In genomic region chr1:15843826-15844572, GRCh38 we compare ENCODE assay signal across 1 cellular context.
TF ChIP-seq lines count a peak whose summit lies in the region.

No MANE protein-coding gene starts in this region.

TF ChIP-seq in GM12878, 131 proteins besides CTCF, POLR2A, EP300 and RAD21 (continued from another document):
- TF ChIP-seq RELB (IDR thresholded peaks at IDR 0.05; ENCODE audit: low read depth) (no peak), ZNF384 (IDR thresholded peaks at IDR 0.05; ENCODE audit: borderline replicate concordance, low read depth, low read length) (peak; percentile 89), HSF1 (IDR thresholded peaks at IDR 0.05; ENCODE audit: low read depth, low read length) (no peak), YY1 (IDR thresholded peaks at IDR 0.05; ENCODE audit: low read depth, low read length) (no peak), ZNF24 (IDR thresholded peaks at IDR 0.05) (no peak), TCF3 (IDR thresholded peaks at IDR 0.05; ENCODE audit: borderline replicate concordance, insufficient read depth, low read depth, low read length) (no peak), REST (IDR thresholded peaks at IDR 0.05; ENCODE audit: low read depth, low read length) (no peak), PKNOX1 (IDR thresholded peaks at IDR 0.05) (peak; percentile 68), JUNB (IDR thresholded peaks at IDR 0.05) (0 out of 2 replicates have a peak, but pooled peaks have one; percentile 10), NFYA (IDR thresholded peaks at IDR 0.05; ENCODE audit: borderline replicate concordance, low read depth, low read length) (no peak), CBX3 (IDR thresholded peaks at IDR 0.05; ENCODE audit: borderline replicate concordance, low read depth) (no peak), RCOR1 (conservative IDR thresholded peaks at IDR 0.05; ENCODE audit: low read depth, low read length) (no peak), HDGF (IDR thresholded peaks at IDR 0.05) (no peak), ZNF274 (IDR thresholded peaks at IDR 0.05; ENCODE audit: insufficient read depth, insufficient read length) (no peak), RELA (IDR thresholded peaks at IDR 0.05; ENCODE audit: borderline replicate concordance, partially characterized antibody) (no peak), NKRF (conservative IDR thresholded peaks at IDR 0.05) (no peak), ESRRA (IDR thresholded peaks at IDR 0.05; ENCODE audit: low read length) (no peak), ZNF687 (IDR thresholded peaks at IDR 0.05) (no peak), JUND (IDR thresholded peaks at IDR 0.05; ENCODE audit: low read depth, low read length) (no peak), GATAD2B (conservative IDR thresholded peaks at IDR 0.05; ENCODE audit: low read depth) (no peak), CHD4 (IDR thresholded peaks at IDR 0.05) (no peak), YBX1 (IDR thresholded peaks at IDR 0.05) (no peak), CEBPZ (IDR thresholded peaks at IDR 0.05; ENCODE audit: low read depth, low read length) (no peak), SMAD5 (IDR thresholded peaks at IDR 0.05; ENCODE audit: low read depth) (no peak), HDAC2 (IDR thresholded peaks at IDR 0.05) (no peak), DPF2 (IDR thresholded peaks at IDR 0.05) (no peak), NFXL1 (IDR thresholded peaks at IDR 0.05; ENCODE audit: borderline replicate concordance) (no peak)
